Comparison of ENCODE assay signal across 23 cellular contexts in the genomic region with DNA sequence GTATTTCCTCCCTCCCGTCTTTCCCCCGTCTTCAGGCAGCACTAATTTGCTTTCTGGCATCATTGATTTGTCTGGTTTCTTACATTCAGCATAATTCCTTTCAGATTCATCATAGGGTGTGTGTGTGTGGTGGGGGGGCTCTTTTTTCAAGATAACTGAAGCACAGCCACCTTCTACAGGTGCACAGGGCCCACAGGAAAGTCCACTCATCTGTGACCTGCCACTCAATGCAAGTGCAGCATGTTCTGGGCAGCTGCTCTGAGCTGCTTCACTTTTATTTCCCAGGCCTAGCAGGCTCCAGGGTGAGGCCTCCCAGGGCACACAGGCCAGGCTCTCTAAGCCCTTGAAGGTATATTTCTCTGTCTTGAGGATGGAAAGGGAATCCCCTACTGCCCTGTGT.
"Had no signal": no experiment of that assay in that cellular context is flagged by ENCODE, and none has a peak within 500 bp of the region (broad histone marks: within the 10 kb centered on the region; RNA-seq: fewer than 3 reads in every experiment).

No MANE protein-coding gene starts in this region.

- H2AFZ ChIP-seq: parathyroid adenoma had no signal

- H3K9ac ChIP-seq: parathyroid adenoma had no signal

- H3K27ac ChIP-seq: heart right ventricle, parathyroid adenoma, psoas muscle, sigmoid colon, skin epidermis, testis, upper lobe of left lung, uterus had no signal

- H3K9me3 ChIP-seq: heart right ventricle, psoas muscle, sigmoid colon, testis, upper lobe of left lung, uterus had no signal

- H3K9me3 Mint-ChIP-seq: nephron progenitor cell had no signal

- H3K4me1 ChIP-seq: heart right ventricle, parathyroid adenoma, psoas muscle, sigmoid colon, testis, upper lobe of left lung, uterus had no signal

- ATAC-seq: heart right ventricle; left ventricle myocardium superior; psoas muscle; stimulated activated naive B cell treated with anti-CD40 and anti-IgM and Interleukin-4, amounts not matched to agents 10 μg/mL and 1 μg/mL and 100 μg/mL, for 72 hours; stimulated activated naive CD8-positive, alpha-beta T cell treated with anti-CD3 and anti-CD28 coated beads, Interleukin-15, amount 100 ng/mL, for 72 hours had no signal

- H3K4me1 Mint-ChIP-seq: stimulated activated naive B cell treated with anti-CD40 and anti-IgM and Interleukin-4, amounts not matched to agents 10 μg/mL and 1 μg/mL and 100 μg/mL, for 72 hours; stimulated activated naive CD8-positive, alpha-beta T cell treated with anti-CD3 and anti-CD28 coated beads, Interleukin-15, amount 100 ng/mL, for 72 hours had no signal

- H3K27me3 ChIP-seq: sigmoid colon, testis, upper lobe of left lung, uterus had no signal

- H3K36me3 Mint-ChIP-seq: stimulated activated naive B cell treated with anti-CD40 and anti-IgM and Interleukin-4, amounts not matched to agents 10 μg/mL and 1 μg/mL and 100 μg/mL, for 72 hours had no signal

- H3K27ac Mint-ChIP-seq: naive B cell; nephron progenitor cell; stimulated activated naive B cell treated with anti-CD40 and anti-IgM and Interleukin-4, amounts not matched to agents 10 μg/mL and 1 μg/mL and 100 μg/mL, for 72 hours had no signal

- DNase-seq: effector CD4-positive, alpha-beta T cell; foreskin melanocyte; heart right ventricle; hypothalamus; left ventricle myocardium superior; mesenchymal stem cell; midbrain; naive B cell; nephron progenitor cell; psoas muscle; sigmoid colon; stimulated activated CD4-positive, alpha-beta T cell treated with anti-CD3 and anti-CD28 coated beads, Interleukin-2, amount 100 ng/mL, for 24 hours; stimulated activated CD4-positive, alpha-beta T cell treated with anti-CD3 and anti-CD28 coated beads, Interleukin-4, amount 100 ng/mL, for 4 hours; stimulated activated naive B cell treated with anti-CD40 and anti-IgM and Interleukin-4, amounts not matched to agents 10 μg/mL and 1 μg/mL and 100 μg/mL, for 72 hours; stimulated activated naive CD8-positive, alpha-beta T cell treated with anti-CD3 and anti-CD28 coated beads, Interleukin-15, amount 100 ng/mL, for 72 hours; testis; uterus had no signal

- H3K36me3 ChIP-seq: heart right ventricle, sigmoid colon, upper lobe of left lung, uterus had no signal

- H3K4me3 ChIP-seq: coronary artery, heart right ventricle, lung, psoas muscle, sigmoid colon, skin epidermis, testis, upper lobe of left lung, uterus had no signal

- FAIRE-seq: islet of Langerhans had no signal

- H3K4me3 Mint-ChIP-seq: naive B cell; nephron progenitor cell; stimulated activated naive B cell treated with anti-CD40 and anti-IgM and Interleukin-4, amounts not matched to agents 10 μg/mL and 1 μg/mL and 100 μg/mL, for 72 hours; stimulated activated naive CD8-positive, alpha-beta T cell treated with anti-CD3 and anti-CD28 coated beads, Interleukin-15, amount 100 ng/mL, for 72 hours had no signal

- H3K79me2 ChIP-seq: parathyroid adenoma had no signal
